ENCODE assay signal across 8 cellular contexts in the genomic region with DNA sequence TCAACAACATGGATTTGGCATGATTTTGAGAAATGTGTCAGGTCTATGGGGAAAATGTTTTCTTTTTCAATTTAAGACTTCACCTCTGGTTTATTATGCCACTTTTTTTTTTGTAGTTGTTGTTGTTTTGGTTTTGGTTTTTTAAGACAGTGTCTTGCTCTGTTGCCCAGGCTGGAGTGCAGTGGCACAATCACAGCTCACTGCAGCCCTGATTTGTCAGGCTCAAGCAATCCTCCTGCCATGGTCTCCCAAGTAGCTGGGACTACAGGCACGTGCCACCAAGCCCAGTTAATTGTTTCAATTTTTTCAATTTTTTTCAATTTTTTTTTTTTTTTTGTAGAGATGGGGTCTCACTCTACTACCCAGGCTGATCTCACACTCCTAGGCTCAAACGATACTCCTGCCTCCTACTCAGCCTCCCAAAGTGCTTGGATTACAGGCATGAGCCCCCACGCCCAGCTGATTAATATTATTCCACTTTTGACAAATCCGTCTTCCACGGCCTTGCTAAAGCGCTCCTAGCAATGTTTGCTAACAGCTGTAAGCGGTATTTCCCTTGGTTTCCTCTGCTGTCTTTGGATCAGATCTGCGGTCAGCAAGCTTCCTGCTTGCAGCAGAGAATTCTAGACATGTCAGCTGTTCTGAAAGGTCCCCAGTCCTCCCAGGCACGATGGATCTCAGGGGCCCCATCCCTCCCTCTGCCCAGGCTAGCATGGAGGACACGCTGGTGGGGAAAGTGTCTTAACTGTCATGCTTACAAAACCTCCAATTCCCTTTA. TPM values are rescaled to one million over a fixed set of nuclear protein-coding genes. Genes with fewer than 3 reads are reported as not detected.
DNase-seq lines count a peak whose midpoint lies in the region; ATAC-seq and TF ChIP-seq lines count a peak whose summit lies in the region.

No MANE protein-coding gene starts in this region.

- no peaks in the 10 kb centered on the region for H3K36me3 ChIP-seq in SJCRH30
- no peaks in the 10 kb centered on the region for H3K36me3 ChIP-seq in osteoblast (ENCODE audit: insufficient read depth, low read length)

- H2AFZ ChIP-seq in osteoblast (ENCODE audit: low read length), result peak overlapping the region; percentile 84

- H3K9me3 ChIP-seq in SJCRH30 (replicated peaks) (peaks cover 20% of the 10 kb centered on the region), osteoblast (ENCODE audit: low read depth, low read length) (peaks cover 5% of the 10 kb centered on the region)

- no peak for ATAC-seq in HG02970 (IDR thresholded peaks at IDR 0.05; ENCODE audit: low FRiP score, unreplicated experiment)

- H3K27me3 ChIP-seq in SJCRH30 (no peaks in the 10 kb centered on the region), osteoblast (ENCODE audit: insufficient read depth, low read length) (no peaks in the 10 kb centered on the region)

- TF ChIP-seq CTCF in endothelial cell (IDR thresholded peaks at IDR 0.05; ENCODE audit: unreplicated experiment), result no peak
- no peak for TF ChIP-seq CTCF in osteoblast (IDR thresholded peaks at IDR 0.05; ENCODE audit: extremely low read depth, low read depth, low read length)
- TF ChIP-seq CTCF in mesothelial cell of epicardium (IDR thresholded peaks at IDR 0.05; ENCODE audit: unreplicated experiment), result no peak

- H3K4me3 Mint-ChIP-seq in endothelial cell (ENCODE audit: unreplicated experiment) (no peak overlapping the region), mesothelial cell of epicardium (no peak overlapping the region)

- peak overlapping the region; percentile 94 for H3K27ac ChIP-seq in SJCRH30
- H3K27ac ChIP-seq in osteoblast (ENCODE audit: low read depth, low read length), result peak overlapping the region; percentile 31

- H3K79me2 ChIP-seq in osteoblast (ENCODE audit: insufficient read depth, low read length), result no peaks in the 10 kb centered on the region

- H3K4me1 Mint-ChIP-seq in endothelial cell (ENCODE audit: unreplicated experiment), result peaks cover 8% of the 10 kb centered on the region
- H3K4me1 Mint-ChIP-seq in mesothelial cell of epicardium, result no peaks in the 10 kb centered on the region

- H3K4me1 ChIP-seq in SJCRH30 (peaks cover 28% of the 10 kb centered on the region), osteoblast (ENCODE audit: insufficient read depth, low read length) (peaks cover 11% of the 10 kb centered on the region)

- no peaks in the 10 kb centered on the region for H4K20me1 ChIP-seq in osteoblast (ENCODE audit: insufficient read depth, low read length)

- H3K4me3 ChIP-seq in SJCRH30, result no peak overlapping the region
- peak overlapping the region; percentile 6 for H3K4me3 ChIP-seq in osteoblast (ENCODE audit: insufficient read depth, low read length)

- H3K36me3 Mint-ChIP-seq in endothelial cell (ENCODE audit: low read depth, unreplicated experiment), result peaks cover 15% of the 10 kb centered on the region
- H3K36me3 Mint-ChIP-seq in mesothelial cell of epicardium, result peaks cover 9% of the 10 kb centered on the region

- H3K9me3 Mint-ChIP-seq in endothelial cell (ENCODE audit: unreplicated experiment) (peaks cover 15% of the 10 kb centered on the region), mesothelial cell of epicardium (peaks cover 22% of the 10 kb centered on the region)

- H3K27me3 Mint-ChIP-seq in endothelial cell (ENCODE audit: unreplicated experiment) (peaks cover 9% of the 10 kb centered on the region), mesothelial cell of epicardium (ENCODE audit: low read depth) (no peaks in the 10 kb centered on the region)

- H3K27ac Mint-ChIP-seq in endothelial cell (ENCODE audit: unreplicated experiment), result peak overlapping the region; percentile 11
- H3K27ac Mint-ChIP-seq in mesothelial cell of epicardium, result no peak overlapping the region

- peak overlapping the region; percentile 63 for H3K4me2 ChIP-seq in osteoblast (ENCODE audit: insufficient read depth, low read length)

- DNase-seq in CMK (ENCODE audit: low read depth), result peak; percentile 55
- peak; percentile 91 to 95 for DNase-seq in SJCRH30
- no peak for DNase-seq in endothelial cell (ENCODE audit: low spot score)
- peak; percentile 58 for DNase-seq in osteoblast (ENCODE audit: insufficient read length, low spot score, missing footprints)
- DNase-seq in SHP77 (lab: John Stamatoyannopoulos, UW), result no peak
- no peak for DNase-seq in mesothelial cell of epicardium (ENCODE audit: low spot score in 2 of 2, unreplicated experiment in 2 of 2)
- DNase-seq in DMS 273 treated with DMSO at 0.1 percent for 48 hours (lab: John Stamatoyannopoulos, UW), result no peak

RNA-seq across cellular contexts. Expression of a gene that starts 7.0 kb away (rescaled TPM):
- 1.9 and 2.1 TPM in 2 replicates for total RNA-seq in SJCRH30 (2014; rRNA removed; shearing (Covaris generic))
- total RNA-seq in endothelial cell (ENCODE audit: unreplicated experiment), result 1.6 TPM
- 12.3 and 27.7 TPM in 2 replicates for total RNA-seq in osteoblast
- total RNA-seq in mesothelial cell of epicardium, result 0.40 to 0.54 TPM in 2 of 3 replicates, not detected in the other

RNA-seq across cellular contexts. Expression of a gene that starts 51.3 kb away (rescaled TPM):
- total RNA-seq in SJCRH30 (2014; rRNA removed; shearing (Covaris generic)), result 0.49 and 0.68 TPM in 2 replicates
- 844 TPM for total RNA-seq in endothelial cell (ENCODE audit: unreplicated experiment)
- total RNA-seq in osteoblast, result 0.29 and 0.36 TPM in 2 replicates
- 0.09 to 0.18 TPM in 2 of 3 replicates, not detected in the other for total RNA-seq in mesothelial cell of epicardium

RNA-seq across cellular contexts. Expression of a gene that starts 54.9 kb away (rescaled TPM):
- 14.1 and 18.2 TPM in 2 replicates for total RNA-seq in SJCRH30 (2014; rRNA removed; shearing (Covaris generic))
- total RNA-seq in endothelial cell (ENCODE audit: unreplicated experiment), result 21.3 TPM
- total RNA-seq in osteoblast, result 7.2 and 7.7 TPM in 2 replicates
- 30.9 to 32.2 TPM (median 31.7 TPM) in 3 replicates for total RNA-seq in mesothelial cell of epicardium

Comparison
In these comparisons a context has a peak if more than half of its experiments do, and no peak if none do; other contexts are left out.
1. DNase-seq: peak in CMK (single experiment), SJCRH30 (2 of 2) and osteoblast (single experiment); none in endothelial cell (single experiment), SHP77 (0 of 2), mesothelial cell of epicardium (0 of 2) and DMS 273 treated with DMSO at 0.1 percent for 48 hours (single experiment).
2. RNA of a gene that starts 51.3 kb away (total RNA-seq): 844 TPM in endothelial cell (single experiment); 0.49 to 0.68 TPM in SJCRH30, 0.29 to 0.36 TPM in osteoblast and 0.09 to 0.18 TPM in mesothelial cell of epicardium; every median in the first group is over 100 times any median in the second.